In genomic region chr19:7904074-7905020, GRCh38 we compare ENCODE assay signal across 9 cellular contexts. TPM values are rescaled to one million over a fixed set of nuclear protein-coding genes. Genes with fewer than 3 reads are reported as not detected.
DNase-seq lines count a peak whose midpoint lies in the region; ATAC-seq and TF ChIP-seq lines count a peak whose summit lies in the region.
"Had no signal": no experiment of that assay in that cellular context is flagged by ENCODE, and none has a peak within 500 bp of the region (broad histone marks: within the 10 kb centered on the region; RNA-seq: fewer than 3 reads in every experiment).

No MANE protein-coding gene starts in this region.

- H3K4me3 ChIP-seq in ectodermal cell (ENCODE audit: insufficient read depth, low read depth, low read length) (peak overlapping the region; percentile 73), mucosa of descending colon (peak overlapping the region; percentile 54), upper lobe of right lung (peak overlapping the region; percentile 82)

- peak; percentile 44 for TF ChIP-seq POLR2A in GM18526 (IDR thresholded peaks at IDR 0.05; ENCODE audit: extremely low read depth, insufficient read length)

- intact Hi-C loops in mucosa of descending colon (cut with DNase I, micrococcal nuclease) (loop anchor here in 1 of 2 donors (10.0 kb wide), 1 partner anchor 50 kb away; no protein-coding TSS in a partner anchor), upper lobe of right lung (cut with DNase I) (no loop called here)

- H3K27ac ChIP-seq in ectodermal cell (ENCODE audit: insufficient read depth, low read depth, low read length, poor library complexity, severe bottlenecking) (no peak overlapping the region), upper lobe of right lung (peak overlapping the region; percentile 74)

- H3K4me1 ChIP-seq in ectodermal cell (ENCODE audit: control insufficient read depth, insufficient read depth, low read length) (peaks cover 11% of the 10 kb centered on the region), mucosa of descending colon (ENCODE audit: low read depth) (peaks cover 21% of the 10 kb centered on the region), upper lobe of right lung (peaks cover 22% of the 10 kb centered on the region)

- TF ChIP-seq CTCF in mucosa of descending colon (IDR thresholded peaks at IDR 0.05) (no peak), upper lobe of right lung (IDR thresholded peaks at IDR 0.05) (no peak)

- H3K9me3 ChIP-seq in ectodermal cell (ENCODE audit: control insufficient read depth, low read length) = no peaks in the 10 kb centered on the region
- no peaks in the 10 kb centered on the region for H3K9me3 ChIP-seq in mucosa of descending colon
- H3K9me3 ChIP-seq in upper lobe of right lung = no peaks in the 10 kb centered on the region

- peak; percentile 32 for ATAC-seq in HG03066 (IDR thresholded peaks at IDR 0.05; ENCODE audit: low read depth, unreplicated experiment)
- peak; percentile 69 for ATAC-seq in mucosa of descending colon
- ATAC-seq in upper lobe of right lung = peak; percentile 61

- DNase-seq in AG08396 (ENCODE audit: low spot score) (peak; percentile 79), T-helper 22 cell (ENCODE audit: low read depth) (peak; percentile 74), mucosa of descending colon (peak; percentile 62 to 87 (median 79)), upper lobe of right lung (peak; percentile 85), RKO (ENCODE audit: low spot score) (no peak)

- WGBS in ectodermal cell, 2 experiments = 12 to 13% methylated on average over 68 of the region's 68 CpGs

- no peaks in the 10 kb centered on the region for H3K27me3 ChIP-seq in ectodermal cell (ENCODE audit: control insufficient read depth, insufficient read depth, low read length, poor library complexity, severe bottlenecking)
- no peaks in the 10 kb centered on the region for H3K27me3 ChIP-seq in upper lobe of right lung

- H3K36me3 ChIP-seq in ectodermal cell (ENCODE audit: control insufficient read depth, insufficient read depth, low read length) (no peaks in the 10 kb centered on the region), mucosa of descending colon (ENCODE audit: low read depth) (peaks cover 6% of the 10 kb centered on the region), upper lobe of right lung (peaks cover 1% of the 10 kb centered on the region)

RNA-seq across cellular contexts. Expression of gene MAP2K7, which starts 0.7 kb away (rescaled TPM):
- polyA plus RNA-seq in ectodermal cell (2013, experiment 1 of 4) = 46.1 TPM
- 46.7 TPM for polyA plus RNA-seq in ectodermal cell (2013, experiment 2 of 4)
- 33.4 TPM for polyA plus RNA-seq in ectodermal cell (2013, experiment 3 of 4)
- 36.9 TPM for polyA plus RNA-seq in ectodermal cell (2013, experiment 4 of 4)
- total RNA-seq in mucosa of descending colon = 10 to 100 TPM; 31.5 to 49.2 (median 41.7) TPM
- total RNA-seq in upper lobe of right lung = 36.4 TPM

RNA-seq across cellular contexts. Expression of gene TGFBR3L, which starts 10.3 kb away (rescaled TPM):
- 0.80 TPM for polyA plus RNA-seq in ectodermal cell (2013, experiment 1 of 4)
- polyA plus RNA-seq in ectodermal cell (2013, experiment 2 of 4) = not detected
- 1.2 TPM for polyA plus RNA-seq in ectodermal cell (2013, experiment 3 of 4)
- polyA plus RNA-seq in ectodermal cell (2013, experiment 4 of 4) = 1.4 TPM
- total RNA-seq in mucosa of descending colon = under 1 TPM in 1 of 3 donors, not detected in 2; 0.79 TPM
- total RNA-seq in upper lobe of right lung = 1.2 TPM
- total RNA-seq: subcutaneous adipose tissue had no signal

RNA-seq across cellular contexts. Expression of gene SNAPC2, which starts 15.8 kb away (rescaled TPM):
- 23.6 TPM for polyA plus RNA-seq in ectodermal cell (2013, experiment 1 of 4)
- polyA plus RNA-seq in ectodermal cell (2013, experiment 2 of 4) = 20.4 TPM
- 26.5 TPM for polyA plus RNA-seq in ectodermal cell (2013, experiment 3 of 4)
- 30.2 TPM for polyA plus RNA-seq in ectodermal cell (2013, experiment 4 of 4)
- total RNA-seq in mucosa of descending colon (10 to 100 TPM; 10.7 to 22.1 (median 14.7) TPM), upper lobe of right lung (28.9 TPM)

RNA-seq across cellular contexts. Expression of gene LRRC8E, which starts 16.0 kb away (rescaled TPM):
- 0.31 TPM for polyA plus RNA-seq in ectodermal cell (2013, experiment 1 of 4)
- polyA plus RNA-seq in ectodermal cell (2013, experiment 2 of 4) = 0.21 TPM
- 0.37 TPM for polyA plus RNA-seq in ectodermal cell (2013, experiment 3 of 4)
- 0.16 TPM for polyA plus RNA-seq in ectodermal cell (2013, experiment 4 of 4)
- 1 to 10 TPM in 2 of 3 donors, under 1 TPM in 1; 0.32 to 1.5 (median 1.3) TPM for total RNA-seq in mucosa of descending colon
- total RNA-seq in upper lobe of right lung = 11.0 TPM

RNA-seq across cellular contexts. Expression of gene CTXN1, which starts 21.6 kb away (rescaled TPM):
- 86.5 TPM for polyA plus RNA-seq in ectodermal cell (2013, experiment 1 of 4)
- polyA plus RNA-seq in ectodermal cell (2013, experiment 2 of 4) = 78.2 TPM
- polyA plus RNA-seq in ectodermal cell (2013, experiment 3 of 4) = 110 TPM
- polyA plus RNA-seq in ectodermal cell (2013, experiment 4 of 4) = 117 TPM
- total RNA-seq in mucosa of descending colon (10 to 100 TPM in 1 of 3 donors, 1 to 10 TPM in 1, under 1 TPM in 1; 0.69 to 28.3 (median 1.9) TPM), upper lobe of right lung (1.2 TPM)
